In genomic region chr6:104483225-104483834, GRCh38 we compare ENCODE assay signal across 9 cellular contexts.
DNase-seq lines count a peak whose midpoint lies in the region; ATAC-seq and TF ChIP-seq lines count a peak whose summit lies in the region.
"Had no signal": no experiment of that assay in that cellular context is flagged by ENCODE, and none has a peak within 500 bp of the region (broad histone marks: within the 10 kb centered on the region; RNA-seq: fewer than 3 reads in every experiment).

No MANE protein-coding gene starts in this region.

- H3K36me3 ChIP-seq in SK-N-SH (replicated peaks in 1 of 2; ENCODE audit: control insufficient read depth in 1 of 2, insufficient read depth in 2 of 2, low read length in 1 of 2) = no peaks in the 10 kb centered on the region

- POLR2A ChIA-PET in SK-N-SH (lab: Yijun Ruan, JAX) = no interaction called here

- DNase-seq in EH (ENCODE audit: low read depth) (peak; percentile 9), SK-N-SH (peak; percentile 37), iPS-NIHi7 (ENCODE audit: extremely low spot score) (peak; percentile 12), T-helper 2 cell (no peak), occipital lobe (lab: John Stamatoyannopoulos, UW) (no peak)
- DNase-seq: activated CD4-positive, CD25-positive, alpha-beta regulatory T cell treated with anti-CD3 and anti-CD28 coated beads, Interleukin-2, amount 50 U/mL, for 72 hours had no signal

- no peak overlapping the region; a peak in 1 of 4 replicates for H3K4me3 ChIP-seq in SK-N-SH (ENCODE audit: low read depth in 2 of 2, low read length in 1 of 2)

- TF ChIP-seq EP300 in Ishikawa (IDR thresholded peaks at IDR 0.05; ENCODE audit: borderline replicate concordance) = no peak
- no peak for TF ChIP-seq EP300 in SK-N-SH (IDR thresholded peaks at IDR 0.05; ENCODE audit: borderline replicate concordance in 1 of 2, low read depth in 1 of 2, low read length in 1 of 2)

- no peaks in the 10 kb centered on the region for H3F3A ChIP-seq in SK-N-SH (replicated peaks; ENCODE audit: insufficient read depth)

- H4K20me1 ChIP-seq in SK-N-SH (ENCODE audit: insufficient read depth) = no peaks in the 10 kb centered on the region

- H3K27me3 ChIP-seq in SK-N-SH (ENCODE audit: insufficient read depth) = no peaks in the 10 kb centered on the region; the same call in 1 of the 2 replicates

- H3K27ac ChIP-seq in SK-N-SH (ENCODE audit: low read depth in 2 of 2, low read length in 1 of 2) = no peak overlapping the region

- CTCF ChIA-PET in SK-N-SH (lab: Yijun Ruan, JAX) = interaction anchor here (0.6 to 2.4 kb wide), 10 partner anchors 9 to 473 kb away, joined by 3 to 18 read pairs (median 4); no protein-coding TSS in a partner anchor

- H3K4me2 ChIP-seq in SK-N-SH = no peak overlapping the region

- no peaks in the 10 kb centered on the region for H3K9me3 ChIP-seq in SK-N-SH

- H3K9ac ChIP-seq in SK-N-SH = no peak overlapping the region

- TF ChIP-seq RAD21 in Ishikawa (IDR thresholded peaks at IDR 0.05; ENCODE audit: low read depth) = peak; percentile 46; the same call in 1 of the 2 replicates
- TF ChIP-seq RAD21 in SK-N-SH (IDR thresholded peaks at IDR 0.05; ENCODE audit: low read length) = peak; percentile 82

- TF ChIP-seq CTCF in SK-N-SH (IDR thresholded peaks at IDR 0.05) = peak; percentile 49

- no peaks in the 10 kb centered on the region for H3K79me2 ChIP-seq in SK-N-SH (ENCODE audit: insufficient read depth)

- no peak overlapping the region for H2AFZ ChIP-seq in SK-N-SH (ENCODE audit: low read depth)

- 5% methylated on average over 2 of the region's 2 CpGs for WGBS in SK-N-SH (ENCODE audit: low lambda C conversion rate)

- no peaks in the 10 kb centered on the region; a peak in 2 of 4 replicates for H3K4me1 ChIP-seq in SK-N-SH (ENCODE audit: control insufficient read depth in 1 of 2, insufficient read depth in 2 of 2, low read depth in 1 of 2, low read length in 1 of 2)

- no peaks in the 10 kb centered on the region for H3K9me2 ChIP-seq in SK-N-SH

- ATAC-seq in HG03354 (IDR thresholded peaks at IDR 0.05; ENCODE audit: poor library complexity, severe bottlenecking, unreplicated experiment) = no peak
- no peak for ATAC-seq in GM19328 (IDR thresholded peaks at IDR 0.05; ENCODE audit: unreplicated experiment)

TF ChIP-seq in Ishikawa, 13 proteins besides CTCF, POLR2A, EP300 and RAD21:
- TF ChIP-seq NFIC (IDR thresholded peaks at IDR 0.05) (no peak), EGR1 (IDR thresholded peaks at IDR 0.05) (no peak), CEBPB (IDR thresholded peaks at IDR 0.05) (no peak), TAF1 (IDR thresholded peaks at IDR 0.05; ENCODE audit: low read depth) (no peak), REST (IDR thresholded peaks at IDR 0.05; ENCODE audit: low read depth) (no peak)

TF ChIP-seq in SK-N-SH, 30 proteins besides CTCF, POLR2A, EP300 and RAD21:
- TF ChIP-seq SMC3 (IDR thresholded peaks at IDR 0.05; ENCODE audit: low read depth, low read length) (peak; percentile 29; the same call in 1 of the 2 replicates), MEF2A (IDR thresholded peaks at IDR 0.05; ENCODE audit: borderline replicate concordance, low read depth) (no peak)

Comparison
In these comparisons a context has a peak if more than half of its experiments do, and no peak if none do; other contexts are left out.
1. DNase-seq: peak in EH (single experiment), SK-N-SH (single experiment) and iPS-NIHi7 (single experiment); none in T-helper 2 cell (0 of 5) and occipital lobe (single experiment).